18 cellular contexts compared by ENCODE assay signal in genomic region chr1:224640018-224640417, GRCh38. TPM values are rescaled to one million over a fixed set of nuclear protein-coding genes. Genes with fewer than 3 reads are reported as not detected.
DNase-seq lines count a peak whose midpoint lies in the region; ATAC-seq, FAIRE-seq and TF ChIP-seq lines count a peak whose summit lies in the region.
"Had no signal": no experiment of that assay in that cellular context is flagged by ENCODE, and none has a peak within 500 bp of the region (broad histone marks: within the 10 kb centered on the region; RNA-seq: fewer than 3 reads in every experiment).

No MANE protein-coding gene starts in this region.

- H2AK5ac ChIP-seq in mesenchymal stem cell (ENCODE audit: low read length, severe bottlenecking), result no peak overlapping the region

- H3K4me3 Mint-ChIP-seq in natural killer cell (no peak overlapping the region), type B pancreatic cell (no peak overlapping the region)
- H3K4me3 Mint-ChIP-seq in CD8-positive, alpha-beta T cell, result no peak overlapping the region

- peak overlapping the region; percentile 35 for H4K8ac ChIP-seq in mesenchymal stem cell (ENCODE audit: low read length)

- no peak overlapping the region for H3K27ac Mint-ChIP-seq in natural killer cell
- no peak overlapping the region for H3K27ac Mint-ChIP-seq in CD8-positive, alpha-beta T cell
- H3K27ac Mint-ChIP-seq in type B pancreatic cell, result no peak overlapping the region
- H3K27ac Mint-ChIP-seq: CD4-positive, CD25-positive, alpha-beta regulatory T cell had no signal

- H3K27ac ChIP-seq in VCaP (peak overlapping the region; percentile 70), mesenchymal stem cell (ENCODE audit: low read length, poor library complexity, severe bottlenecking) (no peak overlapping the region)
- no peak overlapping the region for H3K27ac ChIP-seq in CD8-positive, alpha-beta T cell (ENCODE audit: low read depth, low read length)
- H3K27ac ChIP-seq: HL-60, PC-9 had no signal

- CTCF ChIA-PET in CD8-positive, alpha-beta T cell (lab: Charles Lee), result no interaction called here

- WGBS in mesenchymal stem cell, result 88% methylated on average over 6 of the region's 6 CpGs

- intact Hi-C loops in natural killer cell (cut with micrococcal nuclease), result loop anchor here (10.0 kb wide), 1 partner anchor 125 kb away; no protein-coding TSS in a partner anchor
- intact Hi-C loops in CD8-positive, alpha-beta T cell (cut with DNase I, micrococcal nuclease), result loop anchor here in 1 of 2 experiments (5.0 kb wide), 1 partner anchor 128 kb away; no protein-coding TSS in a partner anchor

- H2AFZ ChIP-seq in mesenchymal stem cell (ENCODE audit: low read depth, low read length), result no peak overlapping the region
- H2AFZ ChIP-seq: PC-9 had no signal

- H3K4me1 Mint-ChIP-seq in natural killer cell (peaks cover 9 to 12% of the 10 kb centered on the region in 2 donors), type B pancreatic cell (ENCODE audit: unreplicated experiment) (peaks cover 1% of the 10 kb centered on the region)
- peaks cover 9% of the 10 kb centered on the region for H3K4me1 Mint-ChIP-seq in CD8-positive, alpha-beta T cell (ENCODE audit: low read depth)

- no peak overlapping the region for H3K4me2 ChIP-seq in mesenchymal stem cell (ENCODE audit: low read length, poor library complexity, severe bottlenecking)
- H3K4me2 ChIP-seq: PC-9 had no signal

- no peaks in the 10 kb centered on the region for H3K9me3 ChIP-seq in mesenchymal stem cell (ENCODE audit: control insufficient read depth, low read length)
- H3K9me3 ChIP-seq in CD8-positive, alpha-beta T cell (ENCODE audit: low read length), result no peaks in the 10 kb centered on the region

- peaks cover 13% of the 10 kb centered on the region for H3K4me1 ChIP-seq in mesenchymal stem cell (ENCODE audit: control insufficient read depth, insufficient read depth, low read depth, low read length)
- H3K4me1 ChIP-seq in CD8-positive, alpha-beta T cell (ENCODE audit: insufficient read depth, low read length), result no peaks in the 10 kb centered on the region

- TF ChIP-seq CTCF in VCaP (conservative IDR thresholded peaks at IDR 0.05), result no peak
- no peak for TF ChIP-seq CTCF in natural killer cell (IDR thresholded peaks at IDR 0.05)
- TF ChIP-seq CTCF in CD8-positive, alpha-beta T cell (IDR thresholded peaks at IDR 0.05), result no peak
- no peak for TF ChIP-seq CTCF in type B pancreatic cell (conservative IDR thresholded peaks at IDR 0.05)

- DNase-seq in HTR-8/SVneo (ENCODE audit: insufficient read length, low spot score) (no peak), mesenchymal stem cell (no peak), retina (peak; percentile 42), UCSD-AML1 (lab: John Stamatoyannopoulos, UW; ENCODE audit: unreplicated experiment) (no peak), natural killer cell (no peak), type B pancreatic cell (ENCODE audit: extremely low spot score, unreplicated experiment) (no peak)
- no peak for DNase-seq in CD8-positive, alpha-beta T cell
- DNase-seq: ACHN; AML-193; CD4-positive, CD25-positive, alpha-beta regulatory T cell; H7; KG1; NCI-H1436; NCI-H2029; PC-9 had no signal

- H3K4ac ChIP-seq in mesenchymal stem cell (ENCODE audit: low read depth in 1 of 2, low read length in 2 of 2), result peak overlapping the region in 1 of 2 experiments; percentile 41

- no peak overlapping the region for H2BK5ac ChIP-seq in mesenchymal stem cell (ENCODE audit: low read depth, low read length, poor library complexity, severe bottlenecking)

- H3K79me1 ChIP-seq in mesenchymal stem cell (replicated peaks; ENCODE audit: low read length, poor library complexity, severe bottlenecking), result peaks cover 42% of the 10 kb centered on the region

- no peak overlapping the region for H3K4me3 ChIP-seq in mesenchymal stem cell (ENCODE audit: insufficient read depth in 1 of 2, low read depth in 1 of 2, low read length in 2 of 2)
- no peak overlapping the region for H3K4me3 ChIP-seq in CD8-positive, alpha-beta T cell (ENCODE audit: low read depth, low read length)
- H3K4me3 ChIP-seq: PC-9 had no signal

- peak; percentile 20 for FAIRE-seq in HTR-8/SVneo (lab: Jason Lieb, UNC)
- FAIRE-seq: GM19239 had no signal

- H3K27me3 Mint-ChIP-seq in natural killer cell (ENCODE audit: low read depth in 2 of 2), result no peaks in the 10 kb centered on the region
- H3K27me3 Mint-ChIP-seq in CD8-positive, alpha-beta T cell (ENCODE audit: low read depth), result peaks cover 2% of the 10 kb centered on the region
- H3K27me3 Mint-ChIP-seq in type B pancreatic cell, result peaks cover 6% of the 10 kb centered on the region

- no peaks in the 10 kb centered on the region for H3K27me3 ChIP-seq in mesenchymal stem cell (ENCODE audit: control insufficient read depth in 1 of 2, insufficient read depth in 1 of 2, low read length in 2 of 2)
- H3K27me3 ChIP-seq in CD8-positive, alpha-beta T cell (ENCODE audit: insufficient read depth, low read length), result no peaks in the 10 kb centered on the region

- H3K23ac ChIP-seq in mesenchymal stem cell (ENCODE audit: low read length in 2 of 2), result no peak overlapping the region

- POLR2A ChIA-PET in CD8-positive, alpha-beta T cell (lab: Charles Lee), result no interaction called here

- H3K18ac ChIP-seq in mesenchymal stem cell (ENCODE audit: low read depth in 1 of 2, low read length in 2 of 2), result no peak overlapping the region

- H3K9me3 Mint-ChIP-seq in natural killer cell, result no peaks in the 10 kb centered on the region
- H3K9me3 Mint-ChIP-seq in CD8-positive, alpha-beta T cell, result no peaks in the 10 kb centered on the region
- H3K9me3 Mint-ChIP-seq in type B pancreatic cell, result no peaks in the 10 kb centered on the region

- H3K36me3 Mint-ChIP-seq in natural killer cell (no peaks in the 10 kb centered on the region), type B pancreatic cell (no peaks in the 10 kb centered on the region)
- H3K36me3 Mint-ChIP-seq in CD8-positive, alpha-beta T cell, result no peaks in the 10 kb centered on the region
- H3K36me3 Mint-ChIP-seq: CD4-positive, CD25-positive, alpha-beta regulatory T cell had no signal

- peaks cover 7 to 92% of the 10 kb centered on the region in 2 experiments for H3K36me3 ChIP-seq in mesenchymal stem cell (ENCODE audit: control insufficient read depth in 1 of 2, insufficient read depth in 2 of 2, low read depth in 1 of 2, low read length in 2 of 2)
- H3K36me3 ChIP-seq in CD8-positive, alpha-beta T cell (ENCODE audit: insufficient read depth, low read length), result no peaks in the 10 kb centered on the region

- no peak overlapping the region for H2BK12ac ChIP-seq in mesenchymal stem cell (ENCODE audit: low read length in 2 of 2)

- H4K91ac ChIP-seq in mesenchymal stem cell (ENCODE audit: low read length), result peak overlapping the region; percentile 34

- H2BK120ac ChIP-seq in mesenchymal stem cell (ENCODE audit: low read depth, low read length), result no peak overlapping the region

- H3K9ac ChIP-seq in mesenchymal stem cell (ENCODE audit: low read length), result peak overlapping the region; percentile 19

- peak overlapping the region in 1 of 2 experiments; percentile 71 for H3K14ac ChIP-seq in mesenchymal stem cell (ENCODE audit: low read length in 2 of 2)

- no peak for ATAC-seq in natural killer cell
- ATAC-seq in CD8-positive, alpha-beta T cell, result no peak

- H2BK15ac ChIP-seq in mesenchymal stem cell (ENCODE audit: low read depth, poor library complexity, severe bottlenecking), result no peak overlapping the region

RNA-seq across cellular contexts. Expression of gene CNIH3, which starts 23.9 kb away (rescaled TPM):
- 5.4 TPM for polyA plus RNA-seq in mesenchymal stem cell (2013, experiment 1 of 2)
- polyA plus RNA-seq in mesenchymal stem cell (2013, experiment 2 of 2), result 6.0 TPM
- 1 to 10 TPM; 2.8 to 5.4 (median 5.0) TPM for total RNA-seq in natural killer cell
- total RNA-seq in CD8-positive, alpha-beta T cell, result 1 to 10 TPM; 1.3 to 1.6 TPM
- 1.8 and 4.5 TPM in 2 replicates for total RNA-seq in type B pancreatic cell (ENCODE audit: low replicate concordance)
